In the genomic region with DNA sequence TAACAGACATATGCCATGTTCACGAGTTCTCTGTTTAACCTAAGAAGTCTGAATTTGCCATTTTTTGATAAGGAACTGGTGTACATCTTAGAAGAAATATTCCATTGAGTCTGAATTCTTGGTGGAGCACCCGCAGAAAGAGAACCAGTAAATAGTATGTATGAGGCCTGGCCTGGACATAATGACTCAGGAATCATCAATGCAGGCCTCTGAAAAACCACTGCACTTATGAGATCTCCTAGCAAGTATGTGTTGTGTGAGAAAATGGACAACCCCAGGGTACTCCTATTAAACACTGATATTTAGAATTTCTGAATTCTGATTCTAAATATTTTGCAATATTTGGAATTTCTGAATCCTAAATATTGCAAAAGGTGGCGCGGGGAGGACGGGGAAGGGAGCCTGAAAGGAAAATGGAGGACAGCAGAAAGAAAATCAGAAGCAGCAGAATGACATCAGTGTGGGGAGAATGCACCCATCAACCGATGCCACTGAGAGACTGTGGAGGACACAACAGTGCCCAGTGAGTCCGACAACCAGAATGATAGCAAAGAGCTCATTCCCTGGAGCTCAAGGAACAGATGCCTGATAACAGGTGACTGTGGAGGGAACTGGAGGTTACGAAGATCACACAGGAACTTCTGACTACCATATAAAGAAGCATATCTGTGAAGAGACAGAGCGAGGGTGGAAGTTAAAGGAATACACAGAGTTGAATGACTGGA, we compare ENCODE assay signal across 1 cellular context.
TF ChIP-seq lines count a peak whose summit lies in the region.

No MANE protein-coding gene starts in this region.

TF ChIP-seq in IMR-90, 13 proteins besides CTCF, POLR2A, EP300 and RAD21:
- TF ChIP-seq MXI1 (IDR thresholded peaks at IDR 0.05; ENCODE audit: borderline replicate concordance, low read depth, low read length), result no peak
- no peak for TF ChIP-seq SMC3 (IDR thresholded peaks at IDR 0.05; ENCODE audit: low read depth, low read length)
- no peak for TF ChIP-seq CEBPB (IDR thresholded peaks at IDR 0.05; ENCODE audit: low read depth, low read length)
- no peak for TF ChIP-seq RCOR1 (IDR thresholded peaks at IDR 0.05; ENCODE audit: insufficient replicate concordance, low read length)
- TF ChIP-seq MAFK (IDR thresholded peaks at IDR 0.05; ENCODE audit: low read depth, low read length), result no peak
- TF ChIP-seq BHLHE40 (IDR thresholded peaks at IDR 0.05; ENCODE audit: low read depth, low read length), result no peak
- TF ChIP-seq RFX5 (IDR thresholded peaks at IDR 0.05; ENCODE audit: low read depth, low read length), result no peak
- TF ChIP-seq FOS (IDR thresholded peaks at IDR 0.05; ENCODE audit: low read depth, low read length), result no peak
- no peak for TF ChIP-seq NFE2L2 (IDR thresholded peaks at IDR 0.05; ENCODE audit: low read depth, low read length)
- no peak for TF ChIP-seq CHD1 (IDR thresholded peaks at IDR 0.05; ENCODE audit: low read depth, low read length)
